In genomic region chr7:99103836-99104235, GRCh38 we compare ENCODE assay signal across 7 cellular contexts. TPM values are rescaled to one million over a fixed set of nuclear protein-coding genes. Genes with fewer than 3 reads are reported as not detected.
A peak's percentile ranks its signal among the peaks of the same experiment; 100 is the strongest.
DNase-seq lines count a peak whose midpoint lies in the region; ATAC-seq and TF ChIP-seq lines count a peak whose summit lies in the region.
"Not testable (repeated sequence)": the region's sequence is repeated elsewhere in the genome, so short reads cannot be mapped to it uniquely, and the experiment has no call there.

No MANE protein-coding gene starts in this region.

- peak overlapping the region in 1 of 2 experiments; percentile 23; a peak in 1 of 4 replicates for H3K4me3 ChIP-seq in HCT116 (replicated peaks in 1 of 2; ENCODE audit: low read depth in 1 of 2, low read length in 2 of 2)
- not testable (repeated sequence) for H3K4me3 ChIP-seq in RWPE2 (ENCODE audit: severe bottlenecking); brain microvascular endothelial cell (ENCODE audit: low read depth, low read length); esophagus squamous epithelium

- peak overlapping the region; percentile 23 for H3K9ac ChIP-seq in HCT116 (ENCODE audit: low read length)

- RAD21 ChIA-PET in HCT116 (lab: Charles Lee; ENCODE audit: low non-redundant PET in 1 of 2, low total read pairs in 2 of 2, uncharacterized antibody in 2 of 2, unreplicated experiment in 2 of 2), result interaction anchor here in 1 of 2 experiments (0.6 kb wide), 1 partner anchor 126 kb away, joined by 3 read pairs; no protein-coding TSS in a partner anchor

- BruUV-seq in HCT116 (replicated peaks; lab: Mats Ljungman, UMichigan), result not testable (repeated sequence)

- H3K9me3 Mint-ChIP-seq in activated T-cell treated with anti-CD3 and anti-CD28 coated beads, Interleukin-2, amount 50 U/mL, for 72 hours; mesothelial cell of epicardium; stimulated activated effector memory CD8-positive, alpha-beta T cell treated with anti-CD3 and anti-CD28 coated beads, Interleukin-12 subunit alpha, Interleukin-12 subunit beta, amount 100 ng/mL, for 72 hours: not testable (repeated sequence)

- CTCF ChIA-PET in HCT116 (lab: Charles Lee), result not testable (repeated sequence)

- H2AFZ ChIP-seq in HCT116 (ENCODE audit: low read depth, low read length, poor library complexity, severe bottlenecking), result not testable (repeated sequence)

- ATAC-seq in HCT116; RWPE2 (ENCODE audit: low read depth); activated T-cell treated with anti-CD3 and anti-CD28 coated beads, Interleukin-2, amount 50 U/mL, for 72 hours (replicated peaks in 1 of 2); stimulated activated effector memory CD8-positive, alpha-beta T cell treated with anti-CD3 and anti-CD28 coated beads, Interleukin-12 subunit alpha, Interleukin-12 subunit beta, amount 100 ng/mL, for 72 hours: not testable (repeated sequence)

- H4K20me1 ChIP-seq in HCT116 (ENCODE audit: insufficient read depth), result not testable (repeated sequence)

- not testable (repeated sequence) for H3K36me3 ChIP-seq in HCT116 (ENCODE audit: control insufficient read depth in 1 of 2, insufficient read depth in 2 of 2, low read length in 2 of 2); RWPE2 (ENCODE audit: low read depth); brain microvascular endothelial cell (replicated peaks); esophagus squamous epithelium

- DNase-seq in HCT116 (ENCODE audit: low read depth, low spot score); RWPE2 (ENCODE audit: low spot score); activated T-cell treated with anti-CD3 and anti-CD28 coated beads, Interleukin-2, amount 50 U/mL, for 72 hours; esophagus squamous epithelium (lab: John Stamatoyannopoulos, UW); mesothelial cell of epicardium (ENCODE audit: low spot score in 2 of 2, unreplicated experiment in 2 of 2); stimulated activated effector memory CD8-positive, alpha-beta T cell treated with anti-CD3 and anti-CD28 coated beads, Interleukin-12 subunit alpha, Interleukin-12 subunit beta, amount 100 ng/mL, for 72 hours (ENCODE audit: low spot score in 2 of 2): not testable (repeated sequence)
- peak; percentile 73 for DNase-seq in brain microvascular endothelial cell

- not testable (repeated sequence) for H3K27me3 ChIP-seq in HCT116 (ENCODE audit: insufficient read depth, low read length); RWPE2 (ENCODE audit: insufficient read depth, poor library complexity, severe bottlenecking); brain microvascular endothelial cell (replicated peaks); esophagus squamous epithelium

- H3K9me2 ChIP-seq in HCT116 (ENCODE audit: insufficient read depth), result not testable (repeated sequence)

- not testable (repeated sequence) for H3K27ac ChIP-seq in HCT116 (ENCODE audit: low read depth, low read length)
- H3K27ac ChIP-seq in RWPE2 (ENCODE audit: poor library complexity, severe bottlenecking), result peak overlapping the region; percentile 72
- H3K27ac ChIP-seq in brain microvascular endothelial cell, result peak overlapping the region; percentile 97
- peak overlapping the region in 3 of 4 donors; percentile 36 to 80 (median 75) for H3K27ac ChIP-seq in esophagus squamous epithelium

- 78 to 83% methylated on average over 13 of the region's 13 CpGs for WGBS in esophagus squamous epithelium, 2 donors

- H3K4me3 Mint-ChIP-seq in activated T-cell treated with anti-CD3 and anti-CD28 coated beads, Interleukin-2, amount 50 U/mL, for 72 hours, result peak overlapping the region; percentile 29 to 69
- H3K4me3 Mint-ChIP-seq in mesothelial cell of epicardium, result not testable (repeated sequence)
- H3K4me3 Mint-ChIP-seq in stimulated activated effector memory CD8-positive, alpha-beta T cell treated with anti-CD3 and anti-CD28 coated beads, Interleukin-12 subunit alpha, Interleukin-12 subunit beta, amount 100 ng/mL, for 72 hours, result peak overlapping the region; percentile 53

- H3K27me3 Mint-ChIP-seq in activated T-cell treated with anti-CD3 and anti-CD28 coated beads, Interleukin-2, amount 50 U/mL, for 72 hours (ENCODE audit: low read depth); mesothelial cell of epicardium (ENCODE audit: low read depth): not testable (repeated sequence)

- peaks cover 63% of the 10 kb centered on the region for H3K4me1 Mint-ChIP-seq in activated T-cell treated with anti-CD3 and anti-CD28 coated beads, Interleukin-2, amount 50 U/mL, for 72 hours (ENCODE audit: low read depth)
- peaks cover 17% of the 10 kb centered on the region for H3K4me1 Mint-ChIP-seq in mesothelial cell of epicardium
- H3K4me1 Mint-ChIP-seq in stimulated activated effector memory CD8-positive, alpha-beta T cell treated with anti-CD3 and anti-CD28 coated beads, Interleukin-12 subunit alpha, Interleukin-12 subunit beta, amount 100 ng/mL, for 72 hours, result peaks cover 51% of the 10 kb centered on the region

- H3K36me3 Mint-ChIP-seq in activated T-cell treated with anti-CD3 and anti-CD28 coated beads, Interleukin-2, amount 50 U/mL, for 72 hours (ENCODE audit: insufficient read depth in 2 of 2); mesothelial cell of epicardium; stimulated activated effector memory CD8-positive, alpha-beta T cell treated with anti-CD3 and anti-CD28 coated beads, Interleukin-12 subunit alpha, Interleukin-12 subunit beta, amount 100 ng/mL, for 72 hours: not testable (repeated sequence)

- peak overlapping the region; percentile 72 for H3K27ac Mint-ChIP-seq in activated T-cell treated with anti-CD3 and anti-CD28 coated beads, Interleukin-2, amount 50 U/mL, for 72 hours
- H3K27ac Mint-ChIP-seq in mesothelial cell of epicardium, result peak overlapping the region; percentile 35
- peak overlapping the region; percentile 92 for H3K27ac Mint-ChIP-seq in stimulated activated effector memory CD8-positive, alpha-beta T cell treated with anti-CD3 and anti-CD28 coated beads, Interleukin-12 subunit alpha, Interleukin-12 subunit beta, amount 100 ng/mL, for 72 hours

- intact Hi-C loops in HCT116 (cut with micrococcal nuclease); esophagus squamous epithelium (cut with DNase I): not testable (repeated sequence)

- not testable (repeated sequence) for TF ChIP-seq POLR2A in HCT116 (IDR thresholded peaks at IDR 0.05; ENCODE audit: borderline replicate concordance, extremely low read depth, insufficient read depth, insufficient read length); esophagus squamous epithelium (IDR thresholded peaks at IDR 0.05)

- peak overlapping the region; percentile 57 for H3K4me2 ChIP-seq in HCT116 (ENCODE audit: low read length)

- not testable (repeated sequence) for TF ChIP-seq CTCF in HCT116 (IDR thresholded peaks at IDR 0.05 in 2 of 3, conservative IDR thresholded peaks at IDR 0.05 in 1 of 3; ENCODE audit: borderline replicate concordance in 1 of 3, insufficient read depth in 1 of 3, low read depth in 2 of 3, low read length in 2 of 3); RWPE2 (IDR thresholded peaks at IDR 0.05; ENCODE audit: poor library complexity, severe bottlenecking); brain microvascular endothelial cell (IDR thresholded peaks at IDR 0.05; ENCODE audit: low read depth, low read length, missing control alignments); esophagus squamous epithelium (IDR thresholded peaks at IDR 0.05); mesothelial cell of epicardium (IDR thresholded peaks at IDR 0.05; ENCODE audit: unreplicated experiment)

- not testable (repeated sequence) for H3K9me3 ChIP-seq in HCT116 (ENCODE audit: control insufficient read depth in 1 of 2, insufficient read depth in 1 of 2, low read depth in 1 of 2, low read length in 2 of 2); RWPE2 (ENCODE audit: severe bottlenecking); esophagus squamous epithelium

- in situ Hi-C loops in brain microvascular endothelial cell (cut with HindIII; ENCODE audit: low pct_ligation_motif_present, low sequenced_read_pairs), result not testable (repeated sequence)

- H3K4me1 ChIP-seq in HCT116 (ENCODE audit: control insufficient read depth in 1 of 2, insufficient read depth in 2 of 2, low read length in 2 of 2), result peaks cover 19 to 58% of the 10 kb centered on the region in 2 experiments
- H3K4me1 ChIP-seq in RWPE2 (ENCODE audit: insufficient read depth, poor library complexity, severe bottlenecking), result peaks cover 44% of the 10 kb centered on the region
- H3K4me1 ChIP-seq in esophagus squamous epithelium, result peaks cover under 1 to 97% (median 44%) of the 10 kb centered on the region in 3 donors

- peaks cover 97% of the 10 kb centered on the region for H3K79me2 ChIP-seq in HCT116 (ENCODE audit: insufficient read depth, low read length)

- not testable (repeated sequence) for TF ChIP-seq RAD21 in HCT116 (IDR thresholded peaks at IDR 0.05; ENCODE audit: low read depth)

- POLR2A ChIA-PET in HCT116 (lab: Charles Lee), result interaction anchor here (0.7 kb wide), 1 partner anchor 31 kb away, joined by 3 read pairs; no protein-coding TSS in a partner anchor

RNA-seq across cellular contexts. Expression of gene SMURF1, which starts 40.1 kb away (rescaled TPM):
- total RNA-seq in HCT116 (2021; ENCODE audit: unreplicated experiment) (24.6 TPM), esophagus squamous epithelium (10 to 100 TPM; 16.4 to 36.2 (median 24.6) TPM), mesothelial cell of epicardium (29.7 to 34.4 TPM (median 33.6 TPM) in 3 replicates)
- polyA plus RNA-seq in HCT116 (2012), result 12.8 and 17.1 TPM in 2 replicates
- 10 to 100 TPM; 15.9 to 18.8 TPM for total RNA-seq in activated T-cell treated with anti-CD3 and anti-CD28 coated beads, Interleukin-2, amount 50 U/mL, for 72 hours

Comparison
In these comparisons a context has a peak if more than half of its experiments do, and no peak if none do; other contexts are left out.
1. H3K27ac Mint-ChIP-seq: peak in every context shown above with its lines; median percentile 92 in stimulated activated effector memory CD8-positive, alpha-beta T cell treated with anti-CD3 and anti-CD28 coated beads, Interleukin-12 subunit alpha, Interleukin-12 subunit beta, amount 100 ng/mL, for 72 hours; 72 in activated T-cell treated with anti-CD3 and anti-CD28 coated beads, Interleukin-2, amount 50 U/mL, for 72 hours; 35 in mesothelial cell of epicardium.